Comparison of ENCODE assay signal across 15 cellular contexts in the genomic region with DNA sequence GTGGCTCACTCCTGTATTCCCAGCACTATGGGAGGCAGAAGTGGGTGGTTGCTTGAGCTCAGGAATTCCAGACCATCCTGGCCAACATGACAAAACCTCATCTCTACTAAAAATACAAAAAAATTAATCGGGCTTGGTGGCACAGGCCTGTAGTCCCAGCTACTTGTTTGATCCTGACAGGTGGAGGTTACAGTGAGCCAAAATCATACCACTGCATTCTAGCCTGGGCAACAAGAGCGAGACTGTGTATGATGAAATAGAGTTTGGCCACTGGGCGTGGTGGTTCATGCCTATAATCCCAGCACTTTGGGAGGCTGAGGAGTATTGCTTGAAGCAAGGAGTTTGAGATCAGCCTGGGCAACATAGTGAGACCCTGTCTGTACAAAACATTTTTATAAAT.
DNase-seq lines count a peak whose midpoint lies in the region; ATAC-seq and TF ChIP-seq lines count a peak whose summit lies in the region.
"Had no signal": no experiment of that assay in that cellular context is flagged by ENCODE, and none has a peak within 500 bp of the region (broad histone marks: within the 10 kb centered on the region; RNA-seq: fewer than 3 reads in every experiment).

No MANE protein-coding gene starts in this region.

- intact Hi-C loops in thyroid gland (cut with DNase I), result no loop called here

- H3K9me3 ChIP-seq in OCI-LY3 (ENCODE audit: insufficient read depth, low read length), result no peaks in the 10 kb centered on the region
- H3K9me3 ChIP-seq in trophoblast cell (ENCODE audit: insufficient read depth, low read depth, low read length), result no peaks in the 10 kb centered on the region
- no peaks in the 10 kb centered on the region for H3K9me3 ChIP-seq in thyroid gland

- no peak overlapping the region for H3K9ac ChIP-seq in OCI-LY3 (ENCODE audit: low read length)
- H3K9ac ChIP-seq in trophoblast cell (ENCODE audit: low read length), result no peak overlapping the region

- ATAC-seq in stimulated activated effector memory CD8-positive, alpha-beta T cell treated with anti-CD3 and anti-CD28 coated beads, Interleukin-12 subunit alpha, Interleukin-12 subunit beta, amount 100 ng/mL, for 72 hours, result no peak
- ATAC-seq in activated CD8-positive, alpha-beta T cell treated with anti-CD3 and anti-CD28 coated beads, Interleukin-2, amount 10 ng/mL, durations not matched to agents 7 days and 5 days, result no peak
- ATAC-seq: CD8-positive, alpha-beta T cell had no signal

- H3K36me3 Mint-ChIP-seq in HFFc6 (ENCODE audit: low read depth), result peaks cover 11% of the 10 kb centered on the region; the same call in 1 of the 2 replicates
- no peaks in the 10 kb centered on the region for H3K36me3 Mint-ChIP-seq in stimulated activated effector memory CD8-positive, alpha-beta T cell treated with anti-CD3 and anti-CD28 coated beads, Interleukin-12 subunit alpha, Interleukin-12 subunit beta, amount 100 ng/mL, for 72 hours
- H3K36me3 Mint-ChIP-seq in activated CD8-positive, alpha-beta T cell treated with anti-CD3 and anti-CD28 coated beads, Interleukin-2, amount 10 ng/mL, durations not matched to agents 7 days and 5 days (ENCODE audit: low read depth), result no peaks in the 10 kb centered on the region
- H3K36me3 Mint-ChIP-seq: CD8-positive, alpha-beta T cell had no signal

- H3K23ac ChIP-seq in trophoblast cell (ENCODE audit: low read length), result no peak overlapping the region

- H3K4me2 ChIP-seq in OCI-LY3 (ENCODE audit: low read length), result no peak overlapping the region
- H3K4me2 ChIP-seq in trophoblast cell (ENCODE audit: low read length), result no peak overlapping the region

- H3K4me3 ChIP-seq in OCI-LY3 (ENCODE audit: low read length) (no peak overlapping the region), trophoblast cell (ENCODE audit: low read depth, low read length) (no peak overlapping the region), thyroid gland (replicated peaks in 1 of 3) (no peak overlapping the region)

- peak overlapping the region; percentile 55 for H2AFZ ChIP-seq in OCI-LY3 (ENCODE audit: low read depth, low read length)
- no peak overlapping the region for H2AFZ ChIP-seq in trophoblast cell (ENCODE audit: insufficient read depth, low read length, poor library complexity)

- no peaks in the 10 kb centered on the region for H3K9me3 Mint-ChIP-seq in HFFc6
- no peaks in the 10 kb centered on the region for H3K9me3 Mint-ChIP-seq in stimulated activated effector memory CD8-positive, alpha-beta T cell treated with anti-CD3 and anti-CD28 coated beads, Interleukin-12 subunit alpha, Interleukin-12 subunit beta, amount 100 ng/mL, for 72 hours
- H3K9me3 Mint-ChIP-seq in activated CD8-positive, alpha-beta T cell treated with anti-CD3 and anti-CD28 coated beads, Interleukin-2, amount 10 ng/mL, durations not matched to agents 7 days and 5 days (ENCODE audit: insufficient read depth), result no peaks in the 10 kb centered on the region
- H3K9me3 Mint-ChIP-seq: CD8-positive, alpha-beta T cell had no signal

- no peak overlapping the region for H3K4ac ChIP-seq in trophoblast cell (ENCODE audit: low read depth, low read length)

- peak overlapping the region; percentile 77 for H3K27ac Mint-ChIP-seq in HFFc6
- H3K27ac Mint-ChIP-seq in stimulated activated effector memory CD8-positive, alpha-beta T cell treated with anti-CD3 and anti-CD28 coated beads, Interleukin-12 subunit alpha, Interleukin-12 subunit beta, amount 100 ng/mL, for 72 hours, result no peak overlapping the region
- no peak overlapping the region for H3K27ac Mint-ChIP-seq in activated CD8-positive, alpha-beta T cell treated with anti-CD3 and anti-CD28 coated beads, Interleukin-2, amount 10 ng/mL, durations not matched to agents 7 days and 5 days
- H3K27ac Mint-ChIP-seq: CD8-positive, alpha-beta T cell had no signal

- H3K4me1 Mint-ChIP-seq in HFFc6 (ENCODE audit: low read depth), result peaks cover 24% of the 10 kb centered on the region
- peaks cover 7% of the 10 kb centered on the region for H3K4me1 Mint-ChIP-seq in stimulated activated effector memory CD8-positive, alpha-beta T cell treated with anti-CD3 and anti-CD28 coated beads, Interleukin-12 subunit alpha, Interleukin-12 subunit beta, amount 100 ng/mL, for 72 hours
- no peaks in the 10 kb centered on the region for H3K4me1 Mint-ChIP-seq in activated CD8-positive, alpha-beta T cell treated with anti-CD3 and anti-CD28 coated beads, Interleukin-2, amount 10 ng/mL, durations not matched to agents 7 days and 5 days (ENCODE audit: low read depth)

- H3K14ac ChIP-seq in trophoblast cell (ENCODE audit: low read length), result no peak overlapping the region

- no peak for TF ChIP-seq POLR2A in thyroid gland (IDR thresholded peaks at IDR 0.05)

- whole genome bisulfite sequencing in trophoblast cell (ENCODE audit: extremely low coverage, insufficient coverage, insufficient read length), result 100% methylated on average over 1 of the region's 3 CpGs
- 92 to 99% methylated on average over 3 of the region's 3 CpGs for WGBS in thyroid gland, 2 donors

- TF ChIP-seq CTCF in HFFc6 (IDR thresholded peaks at IDR 0.05), result no peak
- TF ChIP-seq CTCF in OCI-LY3 (IDR thresholded peaks at IDR 0.05; ENCODE audit: low read depth, low read length), result no peak
- TF ChIP-seq CTCF in thyroid gland (IDR thresholded peaks at IDR 0.05), result no peak

- CTCF ChIA-PET in activated CD8-positive, alpha-beta T cell treated with anti-CD3 and anti-CD28 coated beads, Interleukin-2, amount 10 ng/mL, durations not matched to agents 7 days and 5 days (lab: Charles Lee), result interaction anchor here (1.2 kb wide), 1 partner anchor 267 kb away, joined by 4 read pairs; no protein-coding TSS in a partner anchor

- no peak overlapping the region for H4K12ac ChIP-seq in trophoblast cell (ENCODE audit: low read depth, low read length)

- POLR2A ChIA-PET in activated CD8-positive, alpha-beta T cell treated with anti-CD3 and anti-CD28 coated beads, Interleukin-2, amount 10 ng/mL, durations not matched to agents 7 days and 5 days (lab: Charles Lee), result no interaction called here

- no peak overlapping the region for H4K8ac ChIP-seq in trophoblast cell (ENCODE audit: low read depth, low read length)

- no peaks in the 10 kb centered on the region for H3K27me3 Mint-ChIP-seq in HFFc6 (ENCODE audit: insufficient read depth)
- H3K27me3 Mint-ChIP-seq in activated CD8-positive, alpha-beta T cell treated with anti-CD3 and anti-CD28 coated beads, Interleukin-2, amount 10 ng/mL, durations not matched to agents 7 days and 5 days (ENCODE audit: low read depth), result no peaks in the 10 kb centered on the region
- H3K27me3 Mint-ChIP-seq: B cell had no signal

- no peak for DNase-seq in HFFc6
- no peak for DNase-seq in trophoblast cell
- no peak for DNase-seq in thyroid gland
- DNase-seq in stimulated activated effector memory CD8-positive, alpha-beta T cell treated with anti-CD3 and anti-CD28 coated beads, Interleukin-12 subunit alpha, Interleukin-12 subunit beta, amount 100 ng/mL, for 72 hours (ENCODE audit: low spot score in 2 of 2), result no peak
- no peak for DNase-seq in activated CD8-positive, alpha-beta T cell treated with anti-CD3 and anti-CD28 coated beads, Interleukin-2, amount 10 ng/mL, durations not matched to agents 7 days and 5 days
- DNase-seq in NCI-H345 treated with DMSO at 0.1 percent for 48 hours (lab: John Stamatoyannopoulos, UW; ENCODE audit: unreplicated experiment), result no peak
- DNase-seq: CD8-positive, alpha-beta T cell; COR-L47; DMS153; DND-41; GDM1 had no signal

- H3K27ac ChIP-seq in OCI-LY3 (ENCODE audit: low read length) (peak overlapping the region; percentile 87), trophoblast cell (ENCODE audit: low read depth, low read length) (no peak overlapping the region), thyroid gland (no peak overlapping the region)
- H3K27ac ChIP-seq: C4-2B, HL-60 had no signal

- H2AK5ac ChIP-seq in trophoblast cell (ENCODE audit: low read length), result no peak overlapping the region

- H3K4me3 Mint-ChIP-seq in HFFc6, result no peak overlapping the region
- H3K4me3 Mint-ChIP-seq in stimulated activated effector memory CD8-positive, alpha-beta T cell treated with anti-CD3 and anti-CD28 coated beads, Interleukin-12 subunit alpha, Interleukin-12 subunit beta, amount 100 ng/mL, for 72 hours, result no peak overlapping the region
- H3K4me3 Mint-ChIP-seq in activated CD8-positive, alpha-beta T cell treated with anti-CD3 and anti-CD28 coated beads, Interleukin-2, amount 10 ng/mL, durations not matched to agents 7 days and 5 days, result no peak overlapping the region
- H3K4me3 Mint-ChIP-seq: CD8-positive, alpha-beta T cell had no signal

- H4K91ac ChIP-seq in trophoblast cell (ENCODE audit: low read depth, low read length), result no peak overlapping the region

- H3K36me3 ChIP-seq in OCI-LY3 (replicated peaks; ENCODE audit: low read depth, low read length) (no peaks in the 10 kb centered on the region), trophoblast cell (ENCODE audit: control insufficient read depth in 1 of 2, insufficient read depth in 2 of 2, low read length in 2 of 2) (peaks cover 4 to 5% of the 10 kb centered on the region in 2 experiments), thyroid gland (no peaks in the 10 kb centered on the region)

- no peaks in the 10 kb centered on the region for H3K79me1 ChIP-seq in trophoblast cell (ENCODE audit: low read length)

- H3K18ac ChIP-seq in trophoblast cell (ENCODE audit: low read length), result peak overlapping the region; percentile 39

- H3K79me2 ChIP-seq in OCI-LY3 (ENCODE audit: low read length), result no peaks in the 10 kb centered on the region
- peaks cover 1% of the 10 kb centered on the region for H3K79me2 ChIP-seq in trophoblast cell (ENCODE audit: control insufficient read depth, insufficient read depth, low read length, poor library complexity)

- no peak overlapping the region for H2BK5ac ChIP-seq in trophoblast cell (ENCODE audit: low read depth, low read length, poor library complexity)

- H3K27me3 ChIP-seq in OCI-LY3 (ENCODE audit: low read depth, low read length), result no peaks in the 10 kb centered on the region
- H3K27me3 ChIP-seq in trophoblast cell (ENCODE audit: insufficient read depth, low read length), result no peaks in the 10 kb centered on the region
- no peaks in the 10 kb centered on the region for H3K27me3 ChIP-seq in thyroid gland

- H3K4me1 ChIP-seq in OCI-LY3 (ENCODE audit: low read length) (peaks cover 47% of the 10 kb centered on the region), trophoblast cell (ENCODE audit: control insufficient read depth in 1 of 2, insufficient read depth in 2 of 2, low read length in 2 of 2) (no peaks in the 10 kb centered on the region), thyroid gland (peaks cover 0 to 12% of the 10 kb centered on the region in 2 donors)

- H2BK12ac ChIP-seq in trophoblast cell (ENCODE audit: low read length), result no peak overlapping the region

- H4K20me1 ChIP-seq in OCI-LY3 (ENCODE audit: insufficient read depth, low read length), result no peaks in the 10 kb centered on the region

- no peak overlapping the region for H2BK120ac ChIP-seq in trophoblast cell (ENCODE audit: insufficient read depth, low read length, poor library complexity)
